In the genomic region with DNA sequence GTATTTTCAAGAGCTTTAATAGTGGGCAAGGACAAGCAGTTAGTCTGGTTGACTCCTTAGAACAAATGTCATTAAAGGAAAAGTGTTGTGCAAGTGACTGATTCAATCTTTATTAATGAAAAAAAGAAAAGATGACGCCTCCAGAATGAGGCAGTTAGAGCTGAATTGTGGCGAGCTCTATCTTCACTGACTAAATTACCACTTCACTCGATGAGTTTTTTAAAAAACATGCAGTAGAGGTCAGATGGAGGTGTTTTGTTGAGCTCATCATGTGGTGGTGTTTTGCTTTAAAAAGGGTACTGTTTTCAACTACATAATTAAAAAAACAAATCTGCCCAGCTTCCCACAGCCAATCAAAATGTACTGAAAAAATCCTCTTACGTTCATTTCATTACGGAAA, we compare ENCODE assay signal across 29 cellular contexts. TPM values are rescaled to one million over a fixed set of nuclear protein-coding genes. Genes with fewer than 3 reads are reported as not detected.
"Had no signal": no experiment of that assay in that cellular context is flagged by ENCODE, and none has a peak within 500 bp of the region (broad histone marks: within the 10 kb centered on the region; RNA-seq: fewer than 3 reads in every experiment).

No MANE protein-coding gene starts in this region.

- DNase-seq: activated CD4-positive, alpha-beta memory T cell treated with anti-CD3 and anti-CD28 coated beads for 36 hours; activated CD4-positive, alpha-beta T cell treated with anti-CD3 and anti-CD28 coated beads for 36 hours; activated CD4-positive, alpha-beta T cell treated with anti-CD3 and anti-CD28 coated beads, Interleukin-2, amount 10 ng/mL, durations not matched to agents 7 days and 5 days; activated CD8-positive, alpha-beta memory T cell treated with anti-CD3 and anti-CD28 coated beads, Interleukin-2, amount 50 U/mL, for 4 hours; activated gamma-delta T cell treated with Interleukin-2 at 50 U/mL for 16 hours; activated naive CD4-positive, alpha-beta T cell treated with anti-CD3 and anti-CD28 coated beads for 36 hours; activated T-cell treated with anti-CD3 and anti-CD28 coated beads for 4 hours; activated T-cell treated with anti-CD3 and anti-CD28 coated beads, Interleukin-2, amount 50 U/mL, for 4 hours; adrenal gland; anterior cingulate cortex; brain microvascular endothelial cell; central memory CD4-positive, alpha-beta T cell; NCI-H1105 treated with DMSO at 0.1 percent for 48 hours; NCI-H1436; NCI-H1694; NCI-H1930; NCI-H2081 treated with DMSO at 0.1 percent for 48 hours; NCI-H345; NCI-H524 treated with DMSO at 0.1 percent for 48 hours; SHP77; SJCRH30; T1000 had no signal

- H3K36me3 ChIP-seq: adrenal gland, brain microvascular endothelial cell, SJCRH30 had no signal

- H3K4me3 ChIP-seq: adrenal gland, SJCRH30, SK-N-MC had no signal

- H3K9me3 ChIP-seq: adrenal gland, SJCRH30 had no signal

- H3K27me3 ChIP-seq: adrenal gland, brain microvascular endothelial cell, SJCRH30 had no signal

- ATAC-seq: activated CD4-positive, alpha-beta T cell treated with anti-CD3 and anti-CD28 coated beads for 36 hours; activated CD4-positive, CD25-positive, alpha-beta regulatory T cell treated with anti-CD3 and anti-CD28 coated beads, Interleukin-2, amount 50 U/mL, for 24 hours; activated naive CD4-positive, alpha-beta T cell treated with anti-CD3 and anti-CD28 coated beads, Interleukin-2, amount 50 U/mL, for 72 hours; activated T-cell treated with anti-CD3 and anti-CD28 coated beads, Interleukin-2, amount 50 U/mL, for 4 hours; Panc1 had no signal

- H3K27ac ChIP-seq: adrenal gland, brain microvascular endothelial cell, SJCRH30, SK-N-MC had no signal

- H3K4me1 ChIP-seq: SJCRH30 had no signal

RNA-seq across cellular contexts. Expression of a gene that starts 28.0 kb away (rescaled TPM):
- total RNA-seq: activated CD4-positive, alpha-beta memory T cell treated with anti-CD3 and anti-CD28 coated beads for 36 hours; activated CD4-positive, alpha-beta T cell treated with anti-CD3 and anti-CD28 coated beads for 36 hours; activated CD4-positive, alpha-beta T cell treated with anti-CD3 and anti-CD28 coated beads, Interleukin-2, amount 10 ng/mL, durations not matched to agents 7 days and 5 days; activated naive CD4-positive, alpha-beta T cell treated with anti-CD3 and anti-CD28 coated beads for 36 hours; activated naive CD4-positive, alpha-beta T cell treated with anti-CD3 and anti-CD28 coated beads, Interleukin-2, amount 50 U/mL, for 72 hours; activated T-helper 1 cell treated with anti-CD3 and anti-CD28 coated beads, Interleukin-12 subunit alpha, Interleukin-12 subunit beta, Interleukin-2, Interleukin-4 antibody, amounts not matched to agents 30 ng/mL and 10 ng/mL and 1 ng/mL, durations not matched to agents 14 hours and 24 hours and 36 hours; T-helper 1 cell treated with Interleukin-12 subunit alpha and Interleukin-12 subunit beta and Interleukin-4 antibody, amounts not matched to agents 30 ng/mL and 1 ng/mL, for 36 hours; T-helper 2 cell treated with Interferon-gamma antibody and Interleukin-4, amounts not matched to agents 100 ng/mL and 5 ng/mL, for 36 hours had no signal
